1 cellular context compared by ENCODE assay signal in genomic region chr21:35646606-35647005, GRCh38.
TF ChIP-seq lines count a peak whose summit lies in the region.

No MANE protein-coding gene starts in this region.

TF ChIP-seq in IMR-90, 13 proteins besides CTCF, POLR2A, EP300 and RAD21 (continued from another document):
- TF ChIP-seq ELK1 (IDR thresholded peaks at IDR 0.05; ENCODE audit: borderline replicate concordance, low read depth, low read length) (no peak), CHD1 (IDR thresholded peaks at IDR 0.05; ENCODE audit: low read depth, low read length) (no peak), SMC3 (IDR thresholded peaks at IDR 0.05; ENCODE audit: low read depth, low read length) (no peak)
